In the genomic region with DNA sequence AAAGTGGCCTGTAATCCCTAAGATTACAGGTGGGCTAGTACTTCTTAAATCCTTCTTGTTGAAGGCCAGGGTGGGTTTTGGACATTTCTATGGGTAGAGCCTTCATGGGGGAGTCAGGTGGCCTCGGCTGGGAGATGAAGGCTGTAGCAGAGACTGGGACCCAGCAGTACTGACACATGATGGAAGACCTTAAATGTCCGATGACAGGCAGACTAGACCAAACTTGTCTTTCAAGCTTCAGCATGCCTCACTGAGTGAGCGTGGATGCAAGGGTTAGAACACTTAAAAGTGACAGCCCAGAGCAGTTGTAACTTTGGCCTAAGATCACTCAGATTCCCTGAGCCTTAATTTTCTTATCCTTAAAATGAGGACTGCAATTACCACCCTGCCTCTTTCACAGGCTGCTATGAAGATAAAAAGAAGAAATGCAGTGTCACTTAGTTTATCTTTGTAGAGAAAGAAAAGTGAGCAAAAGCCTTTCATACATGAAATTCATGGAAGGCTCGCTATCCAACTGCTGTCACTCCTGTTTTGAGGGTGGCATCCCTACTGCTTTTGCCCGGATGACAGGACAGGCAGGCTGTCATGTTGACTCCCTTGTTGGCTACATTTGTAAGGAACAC, we compare ENCODE assay signal across 28 cellular contexts. TPM values are rescaled to one million over a fixed set of nuclear protein-coding genes. Genes with fewer than 3 reads are reported as not detected.
A peak's percentile ranks its signal among the peaks of the same experiment; 100 is the strongest.
DNase-seq lines count a peak whose midpoint lies in the region; ATAC-seq, FAIRE-seq and TF ChIP-seq lines count a peak whose summit lies in the region.
"Had no signal": no experiment of that assay in that cellular context is flagged by ENCODE, and none has a peak within 500 bp of the region (broad histone marks: within the 10 kb centered on the region; RNA-seq: fewer than 3 reads in every experiment).

No MANE protein-coding gene starts in this region.

- no peak for TF ChIP-seq RAD21 in K562 (CRISPR knock-in tag; conservative IDR thresholded peaks at IDR 0.05 in 1 of 2, IDR thresholded peaks at IDR 0.05 in 1 of 2)

- CTCF ChIA-PET in K562 (lab: Yijun Ruan, JAX; ENCODE audit: low intra/inter-chr PET ratio): no interaction called here

- H2AFZ ChIP-seq in K562 (ENCODE audit: low read depth, low read length) (peak overlapping the region; percentile 5; the same call in 1 of the 2 replicates), smooth muscle cell (ENCODE audit: low read depth) (no peak overlapping the region)
- H2AFZ ChIP-seq: GM23248 had no signal

- in situ Hi-C loops in K562 (cut with MboI): no loop called here

- no peaks in the 10 kb centered on the region for H3K36me3 ChIP-seq in K562 (ENCODE audit: control insufficient read depth, insufficient read depth, low read length)
- H3K36me3 ChIP-seq in smooth muscle cell (ENCODE audit: low read depth): no peaks in the 10 kb centered on the region
- H3K36me3 ChIP-seq: ascending aorta, esophagus squamous epithelium had no signal

- H3K9me1 ChIP-seq in K562 (ENCODE audit: control insufficient read depth, insufficient read depth, low read length): no peaks in the 10 kb centered on the region

- 0 out of 5 replicates have a peak, but pooled peaks cover 0 to 5% of the 10 kb centered on the region in 2 experiments for H3K27me3 ChIP-seq in K562 (ENCODE audit: control insufficient read depth in 2 of 2, insufficient read depth in 2 of 2, low read length in 2 of 2)
- peaks cover 31% of the 10 kb centered on the region for H3K27me3 ChIP-seq in smooth muscle cell (ENCODE audit: low read depth)
- H3K27me3 ChIP-seq: ascending aorta, esophagus squamous epithelium had no signal

- TF ChIP-seq CTCF in CD14-positive monocyte (IDR thresholded peaks at IDR 0.05) (no peak), K562 (IDR thresholded peaks at IDR 0.05 in 2 of 3, conservative IDR thresholded peaks at IDR 0.05 in 1 of 3; ENCODE audit: insufficient read depth in 2 of 3, low read depth in 1 of 3, low read length in 3 of 3) (no peak), natural killer cell (IDR thresholded peaks at IDR 0.05) (no peak), smooth muscle cell (IDR thresholded peaks at IDR 0.05; ENCODE audit: borderline replicate concordance, insufficient read depth, poor library complexity, severe bottlenecking) (no peak)

- H3K4me1 ChIP-seq in K562 (replicated peaks in 1 of 2; ENCODE audit: control insufficient read depth in 2 of 2, insufficient read depth in 2 of 2, low read length in 2 of 2) (peaks cover 0 to 15% of the 10 kb centered on the region in 2 experiments; a peak in 3 of 5 replicates), smooth muscle cell (ENCODE audit: low read depth) (no peaks in the 10 kb centered on the region)
- H3K4me1 ChIP-seq: ascending aorta, foreskin keratinocyte had no signal

- 13% methylated on average over 5 of the region's 5 CpGs for WGBS in K562 (ENCODE audit: insufficient coverage, low coverage, missing lambda C conversion rate)
- 64% methylated on average over 5 of the region's 5 CpGs for WGBS in smooth muscle cell (ENCODE audit: low lambda C conversion rate)

- FAIRE-seq in GM19239 (lab: Jason Lieb, UNC) (peak; percentile 54), K562 (lab: Jason Lieb, UNC) (peak; percentile 40)

- ATAC-seq in K562 (peak; percentile 46), natural killer cell (no peak), GM21367 (IDR thresholded peaks at IDR 0.05; ENCODE audit: unreplicated experiment) (no peak)
- ATAC-seq: foreskin keratinocyte, left ventricle myocardium superior, PC-3 had no signal

- H3K27me3 Mint-ChIP-seq in CD14-positive monocyte (ENCODE audit: low read depth in 3 of 3): peaks cover 0 to 2% (median 0%) of the 10 kb centered on the region in 3 donors
- no peaks in the 10 kb centered on the region for H3K27me3 Mint-ChIP-seq in natural killer cell (ENCODE audit: low read depth in 2 of 2)
- H3K27me3 Mint-ChIP-seq: activated naive CD8-positive, alpha-beta T cell treated with anti-CD3 and anti-CD28 coated beads for 36 hours had no signal

- H3K27ac ChIP-seq in K562 (ENCODE audit: extremely low read depth, low read depth, low read length) (no peak overlapping the region), smooth muscle cell (ENCODE audit: low read depth) (no peak overlapping the region)
- H3K27ac ChIP-seq: ascending aorta, esophagus squamous epithelium, foreskin keratinocyte, GM23248 had no signal

- H3K9me3 Mint-ChIP-seq in CD14-positive monocyte (peaks cover 0 to 7% (median 0%) of the 10 kb centered on the region in 7 donors), natural killer cell (no peaks in the 10 kb centered on the region)
- H3K9me3 Mint-ChIP-seq: activated CD4-positive, alpha-beta memory T cell treated with anti-CD3 and anti-CD28 coated beads for 36 hours; type B pancreatic cell had no signal

- H3K4me3 ChIP-seq in K562: no peak overlapping the region
- H3K4me3 ChIP-seq in smooth muscle cell: no peak overlapping the region
- H3K4me3 ChIP-seq: ascending aorta, esophagus squamous epithelium, GM23248 had no signal

- H3K27ac Mint-ChIP-seq in CD14-positive monocyte (peak overlapping the region; percentile 94 to 100 (median 97)), natural killer cell (peak overlapping the region; percentile 97 to 99)
- H3K27ac Mint-ChIP-seq: activated CD4-positive, alpha-beta memory T cell treated with anti-CD3 and anti-CD28 coated beads for 36 hours; type B pancreatic cell had no signal

- TF ChIP-seq EP300 in K562 (IDR thresholded peaks at IDR 0.05; ENCODE audit: low read length): no peak

- H3K9me3 ChIP-seq in K562 (replicated peaks; ENCODE audit: control insufficient read depth, insufficient read depth, low read depth, low read length) (no peaks in the 10 kb centered on the region), smooth muscle cell (replicated peaks; ENCODE audit: low read depth) (no peaks in the 10 kb centered on the region)
- H3K9me3 ChIP-seq: ascending aorta, esophagus squamous epithelium, SK-N-SH had no signal

- POLR2A ChIA-PET in K562 (lab: Yijun Ruan, JAX): interaction anchor here (0.9 kb wide), 1 partner anchor 12 kb away, joined by 5 read pairs; no protein-coding TSS in a partner anchor

- BruUV-seq in K562 (replicated peaks; lab: Mats Ljungman, UMichigan): no TSS peak

- H3K4me2 ChIP-seq in K562 (ENCODE audit: insufficient read depth, low read length) (peak overlapping the region; percentile 5; the same call in 1 of the 2 replicates), smooth muscle cell (no peak overlapping the region)
- H3K4me2 ChIP-seq: SK-N-SH had no signal

- H3K4me1 Mint-ChIP-seq in CD14-positive monocyte (peaks cover 86% of the 10 kb centered on the region), natural killer cell (peaks cover 96 to 98% of the 10 kb centered on the region in 2 donors)

- H4K20me1 ChIP-seq in K562 (replicated peaks; ENCODE audit: control insufficient read depth, insufficient read depth, low read length) (no peaks in the 10 kb centered on the region), smooth muscle cell (ENCODE audit: low read depth) (no peaks in the 10 kb centered on the region)

- H3K36me3 Mint-ChIP-seq in CD14-positive monocyte (peaks cover 90 to 95% of the 10 kb centered on the region in 2 donors), natural killer cell (peaks cover 58% of the 10 kb centered on the region)
- H3K36me3 Mint-ChIP-seq: activated CD4-positive, alpha-beta memory T cell treated with anti-CD3 and anti-CD28 coated beads for 36 hours; type B pancreatic cell had no signal

- TF ChIP-seq POLR2A in K562 (conservative IDR thresholded peaks at IDR 0.05): no peak

- H3K9ac ChIP-seq in K562 (ENCODE audit: insufficient read depth in 1 of 2, low read depth in 2 of 2, low read length in 2 of 2) (no peak overlapping the region), smooth muscle cell (ENCODE audit: low read depth) (no peak overlapping the region)
- H3K9ac ChIP-seq: GM23248, SK-N-SH had no signal

- H3K79me2 ChIP-seq in K562 (ENCODE audit: control insufficient read depth, insufficient read depth, low read length): no peaks in the 10 kb centered on the region
- no peaks in the 10 kb centered on the region for H3K79me2 ChIP-seq in smooth muscle cell (ENCODE audit: low read depth)

- no peaks in the 10 kb centered on the region for H3F3A ChIP-seq in smooth muscle cell (ENCODE audit: low read depth)

- no peak overlapping the region for H3K4me3 Mint-ChIP-seq in CD14-positive monocyte
- H3K4me3 Mint-ChIP-seq in natural killer cell: peak overlapping the region; percentile 70
- H3K4me3 Mint-ChIP-seq: activated CD4-positive, alpha-beta memory T cell treated with anti-CD3 and anti-CD28 coated beads for 36 hours; activated naive CD8-positive, alpha-beta T cell treated with anti-CD3 and anti-CD28 coated beads for 36 hours; type B pancreatic cell had no signal

- no peak for DNase-seq in CD14-positive monocyte (ENCODE audit: low spot score)
- DNase-seq in GM19239 (ENCODE audit: insufficient read length, low spot score): no peak
- peak in 1 of 4 experiments; percentile 21 for DNase-seq in K562 (ENCODE audit: extremely low read depth in 1 of 4, low spot score in 3 of 4)
- no peak for DNase-seq in natural killer cell
- no peak for DNase-seq in HUDEP-2 (lab: John Stamatoyannopoulos, UW; ENCODE audit: unreplicated experiment in 76 of 76)
- no peak for DNase-seq in smooth muscle cell (lab: John Stamatoyannopoulos, UW; ENCODE audit: unreplicated experiment)
- no peak for DNase-seq in amygdala (lab: John Stamatoyannopoulos, UW)
- DNase-seq: activated CD4-positive, alpha-beta T cell treated with anti-CD3 and anti-CD28 coated beads for 1 hour; C1 segment of cervical spinal cord; dermis blood vessel endothelial cell; DMS79; esophagus squamous epithelium; GDM1; GM23248; islet precursor cell; left ventricle myocardium superior; NCI-H146; PC-3; SK-N-SH; stimulated activated naive CD4-positive, alpha-beta T cell had no signal

- intact Hi-C loops in CD14-positive monocyte (cut with micrococcal nuclease) (loop anchor here (2.0 to 5.0 kb wide), 2 partner anchors 14 to 43 kb away; no protein-coding TSS in a partner anchor), K562 (cut with micrococcal nuclease) (no loop called here), natural killer cell (cut with micrococcal nuclease) (loop anchor here (1.0 to 2.0 kb wide), 4 partner anchors 14 to 57 kb away; no protein-coding TSS in a partner anchor)

RNA-seq across cellular contexts. Expression of a gene that starts 19.5 kb away (rescaled TPM):
- polyA plus RNA-seq in CD14-positive monocyte: 100 to 1,000 TPM; 351 to 403 TPM
- not detected in 2 replicates for total RNA-seq in K562 (2011; cell fraction: chromatin; rRNA removed; ENCODE audit: low replicate concordance)
- total RNA-seq in K562 (2011; cell fraction: nucleolus; rRNA removed): not detected in 2 replicates
- total RNA-seq in K562 (2011; cell fraction: nucleoplasm; rRNA removed): not detected in 2 replicates
- total RNA-seq in K562 (2014; rRNA removed): 0.12 and 0.27 TPM in 2 replicates
- 0.22 and 0.36 TPM in 2 replicates for total RNA-seq in K562 (2014; rRNA removed; fragmentation: Illumina TruSeq; extraction: Trizol)
- 1.2 and 1.3 TPM in 2 replicates for total RNA-seq in K562 (2015; rRNA removed; fragmentation: Illumina TruSeq; extraction: Trizol)
- 0.33 and 0.56 TPM in 2 replicates for total RNA-seq in K562 (2021)
- polyA plus RNA-seq in K562 (2011; rRNA removed): 0.14 TPM in 1 of 2 replicates, not detected in the other
- polyA plus RNA-seq in K562 (2011; cell fraction: cytosol; rRNA removed): 0.04 TPM in 2 replicates
- 0.14 TPM in 2 replicates for polyA plus RNA-seq in K562 (2011; cell fraction: nucleus; rRNA removed)
- polyA plus RNA-seq in K562 (2012): 0.46 and 3.3 TPM in 2 replicates
- 0.36 and 0.43 TPM in 2 replicates for polyA plus RNA-seq in K562 (2014; fragmentation: Illumina TruSeq; extraction: Trizol)
- polyA plus RNA-seq in K562 (2014; fragmentation: Nextera tagmentation; extraction: Ambion mirVana): under 1 TPM; 0.49 to 0.55 TPM
- 0.11 and 0.66 TPM in 2 replicates for polyA plus RNA-seq in K562 (2014; rRNA removed)
- polyA minus RNA-seq in K562 (2011; rRNA and poly(A)+ RNA removed): 0.06 and 0.07 TPM in 2 replicates
- not detected in 2 replicates for polyA minus RNA-seq in K562 (2011; cell fraction: cytosol; rRNA and poly(A)+ RNA removed)
- polyA minus RNA-seq in K562 (2011; cell fraction: nucleus; rRNA and poly(A)+ RNA removed): not detected in 2 replicates
- 100 to 1,000 TPM; 307 to 368 (median 333) TPM for total RNA-seq in natural killer cell
- not detected in 2 replicates for total RNA-seq in smooth muscle cell
- not detected in 2 replicates for polyA plus RNA-seq in smooth muscle cell
- total RNA-seq: foreskin keratinocyte, GM23248, myocyte, NCI-H460, PC-3 had no signal
- polyA plus RNA-seq: foreskin keratinocyte had no signal

Comparison
In these comparisons a context has a peak if more than half of its experiments do, and no peak if none do; other contexts are left out.
1. RNA of a gene that starts 19.5 kb away (total RNA-seq): 307 to 368 TPM in natural killer cell; 0.12 to 1.3 TPM in K562 and not detected in smooth muscle cell; every median in the first group is over 100 times any median in the second.